20 cellular contexts compared by ENCODE assay signal in the genomic region with DNA sequence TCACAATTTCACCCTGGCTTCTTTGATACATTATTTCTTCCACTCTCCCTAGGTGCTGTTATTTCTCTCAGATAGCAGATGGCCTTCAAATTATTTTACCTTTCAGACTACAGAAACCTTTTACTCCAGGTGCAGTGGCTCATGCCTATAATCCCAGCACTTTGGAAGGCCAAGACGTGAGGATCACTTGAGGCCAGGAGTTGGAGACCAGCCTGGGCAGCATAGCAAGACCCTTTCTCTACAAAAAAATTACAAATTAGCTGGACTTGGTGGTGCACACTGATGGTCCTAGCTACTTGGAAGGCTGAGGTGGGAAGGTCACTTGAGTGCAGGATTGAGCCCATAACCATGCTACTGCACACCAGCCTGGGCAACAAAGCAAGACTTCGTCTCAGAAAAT. TPM values are rescaled to one million over a fixed set of nuclear protein-coding genes. Genes with fewer than 3 reads are reported as not detected.
DNase-seq lines count a peak whose midpoint lies in the region; ATAC-seq and TF ChIP-seq lines count a peak whose summit lies in the region.
"Had no signal": no experiment of that assay in that cellular context is flagged by ENCODE, and none has a peak within 500 bp of the region (broad histone marks: within the 10 kb centered on the region; RNA-seq: fewer than 3 reads in every experiment).

No MANE protein-coding gene starts in this region.

- TF ChIP-seq CTCF in DOHH2 (IDR thresholded peaks at IDR 0.05; ENCODE audit: low read depth, low read length, poor library complexity, severe bottlenecking) (no peak), WTC11 (IDR thresholded peaks at IDR 0.05) (no peak)

- H3K4me1 Mint-ChIP-seq in WTC11 (peaks cover 10% of the 10 kb centered on the region), memory B cell (peaks cover 41% of the 10 kb centered on the region)
- peaks cover 67% of the 10 kb centered on the region for H3K4me1 Mint-ChIP-seq in stimulated activated memory B cell treated with anti-CD40 and anti-IgM and Interleukin-4, amounts not matched to agents 10 μg/mL and 1 μg/mL and 100 μg/mL, for 72 hours

- POLR2A ChIA-PET in WTC11 (lab: Charles Lee) = interaction anchor here (0.7 kb wide), 1 partner anchor 31 kb away, joined by 6 read pairs; no protein-coding TSS in a partner anchor

- DNase-seq in WTC11 (ENCODE audit: low spot score) (no peak), memory B cell (ENCODE audit: low spot score in 2 of 2) (no peak), middle frontal gyrus (ENCODE audit: extremely low spot score, low spot score) (no peak), cerebellum (ENCODE audit: low spot score) (no peak), NK-92 (lab: John Stamatoyannopoulos, UW; ENCODE audit: unreplicated experiment) (no peak)
- DNase-seq: KBM-7; MV-4-11; NCI-H1105 treated with DMSO at 0.1 percent for 48 hours; NCI-H146; NCI-H1930; NCI-H446; NCI-H524 treated with DMSO at 0.1 percent for 48 hours; NCI-H774; NK-92 treated with Interleukin-12 subunit alpha and Interleukin-12 subunit beta, amount 100 ng/mL, for 24 hours; PC-9; SJCRH30 had no signal

- H3K4me3 ChIP-seq in DOHH2 (ENCODE audit: low read length) = 0 out of 2 replicates have a peak overlapping the region, but pooled peaks have one; percentile 4
- H3K4me3 ChIP-seq: PC-9, SJCRH30 had no signal

- CTCF ChIA-PET in WTC11 (lab: Charles Lee) = no interaction called here

- peaks cover 89% of the 10 kb centered on the region for H3K4me1 ChIP-seq in DOHH2 (ENCODE audit: control insufficient read depth, low read length)
- H3K4me1 ChIP-seq: SJCRH30 had no signal

- H3K27ac Mint-ChIP-seq in WTC11 = no peak overlapping the region
- peak overlapping the region; percentile 92 for H3K27ac Mint-ChIP-seq in memory B cell
- H3K27ac Mint-ChIP-seq in stimulated activated memory B cell treated with anti-CD40 and anti-IgM and Interleukin-4, amounts not matched to agents 10 μg/mL and 1 μg/mL and 100 μg/mL, for 72 hours = peak overlapping the region; percentile 84

- H3K36me3 Mint-ChIP-seq in WTC11 = peaks cover 4% of the 10 kb centered on the region; the same call in 1 of the 2 replicates
- H3K36me3 Mint-ChIP-seq in memory B cell = peaks cover 9% of the 10 kb centered on the region
- H3K36me3 Mint-ChIP-seq in stimulated activated memory B cell treated with anti-CD40 and anti-IgM and Interleukin-4, amounts not matched to agents 10 μg/mL and 1 μg/mL and 100 μg/mL, for 72 hours = peaks cover 10% of the 10 kb centered on the region

- no peaks in the 10 kb centered on the region for H4K20me1 ChIP-seq in DOHH2 (ENCODE audit: control insufficient read depth, insufficient read depth, low read depth, low read length)

- no peaks in the 10 kb centered on the region for H3K9me2 ChIP-seq in DOHH2 (replicated peaks; ENCODE audit: control insufficient read depth, low read length)

- H3F3A ChIP-seq in DOHH2 (ENCODE audit: control insufficient read depth, insufficient read depth) = peaks cover 20% of the 10 kb centered on the region

- H3K36me3 ChIP-seq in DOHH2 (ENCODE audit: control insufficient read depth, low read length) = peaks cover 56% of the 10 kb centered on the region

- H3K9me3 ChIP-seq in DOHH2 (ENCODE audit: control insufficient read depth, insufficient read depth, low read length) = no peaks in the 10 kb centered on the region
- H3K9me3 ChIP-seq: SJCRH30 had no signal

- H3K4me3 Mint-ChIP-seq in WTC11 (no peak overlapping the region), memory B cell (no peak overlapping the region)
- H3K4me3 Mint-ChIP-seq in stimulated activated memory B cell treated with anti-CD40 and anti-IgM and Interleukin-4, amounts not matched to agents 10 μg/mL and 1 μg/mL and 100 μg/mL, for 72 hours = no peak overlapping the region

- peak overlapping the region; percentile 94 for H3K27ac ChIP-seq in DOHH2 (ENCODE audit: low read depth, low read length)
- H3K27ac ChIP-seq: PC-9, SJCRH30 had no signal

- H3K79me2 ChIP-seq in DOHH2 (ENCODE audit: control insufficient read depth, low read length) = peaks cover 81% of the 10 kb centered on the region

- ATAC-seq in WTC11 (no peak), memory B cell (ENCODE audit: low read depth) (no peak), GM21717 (IDR thresholded peaks at IDR 0.05; ENCODE audit: unreplicated experiment) (no peak)
- no peak for ATAC-seq in stimulated activated memory B cell treated with anti-CD40 and anti-IgM and Interleukin-4, amounts not matched to agents 10 μg/mL and 1 μg/mL and 100 μg/mL, for 72 hours
- ATAC-seq: Right ventricle myocardium inferior had no signal

- no peaks in the 10 kb centered on the region; the same call in 1 of the 2 replicates for H3K27me3 Mint-ChIP-seq in WTC11 (ENCODE audit: low read depth)
- no peaks in the 10 kb centered on the region for H3K27me3 Mint-ChIP-seq in memory B cell
- H3K27me3 Mint-ChIP-seq in stimulated activated memory B cell treated with anti-CD40 and anti-IgM and Interleukin-4, amounts not matched to agents 10 μg/mL and 1 μg/mL and 100 μg/mL, for 72 hours = no peaks in the 10 kb centered on the region

- peaks cover 4% of the 10 kb centered on the region for H3K9me3 Mint-ChIP-seq in WTC11
- H3K9me3 Mint-ChIP-seq in memory B cell = no peaks in the 10 kb centered on the region
- peaks cover 3% of the 10 kb centered on the region for H3K9me3 Mint-ChIP-seq in stimulated activated memory B cell treated with anti-CD40 and anti-IgM and Interleukin-4, amounts not matched to agents 10 μg/mL and 1 μg/mL and 100 μg/mL, for 72 hours

- H3K4me2 ChIP-seq in DOHH2 (ENCODE audit: low read length) = peak overlapping the region; percentile 83
- H3K4me2 ChIP-seq: PC-9 had no signal

- H3K27me3 ChIP-seq in DOHH2 (ENCODE audit: control insufficient read depth, low read length) = no peaks in the 10 kb centered on the region
- H3K27me3 ChIP-seq: SJCRH30 had no signal

TF ChIP-seq in WTC11, 78 proteins besides CTCF, POLR2A, EP300 and RAD21:
- peak; percentile 21; the same call in 1 of the 2 replicates for TF ChIP-seq ZNF121 (CRISPR knock-in tag; IDR thresholded peaks at IDR 0.05)
- no peak for TF ChIP-seq SP1 (CRISPR knock-in tag; conservative IDR thresholded peaks at IDR 0.05)
- no peak for TF ChIP-seq NFYB (CRISPR knock-in tag; conservative IDR thresholded peaks at IDR 0.05; ENCODE audit: low read depth)
TF ChIP-seq in WTC11: peak in this region for 1.

RNA-seq across cellular contexts. Expression of a gene that starts 23.1 kb away (rescaled TPM):
- total RNA-seq in WTC11 (2021) = 3.0 to 4.3 TPM (median 4.2 TPM) in 3 replicates
- total RNA-seq in cerebellum = 2.2 TPM

RNA-seq across cellular contexts. Expression of a gene that starts 25.7 kb away (rescaled TPM):
- 133 to 138 TPM (median 135 TPM) in 3 replicates for total RNA-seq in WTC11 (2021)
- 46.3 TPM for total RNA-seq in cerebellum

RNA-seq across cellular contexts. Expression of a gene that starts 37.5 kb away (rescaled TPM):
- total RNA-seq in WTC11 (2021) (170 to 200 TPM (median 200 TPM) in 3 replicates), cerebellum (25.8 TPM)

RNA-seq across cellular contexts. Expression of a gene that starts 44.2 kb away (rescaled TPM):
- 81.6 to 94.4 TPM (median 83.9 TPM) in 3 replicates for total RNA-seq in WTC11 (2021)
- total RNA-seq in cerebellum = 17.6 TPM
